8 cellular contexts compared by ENCODE assay signal in the genomic region with DNA sequence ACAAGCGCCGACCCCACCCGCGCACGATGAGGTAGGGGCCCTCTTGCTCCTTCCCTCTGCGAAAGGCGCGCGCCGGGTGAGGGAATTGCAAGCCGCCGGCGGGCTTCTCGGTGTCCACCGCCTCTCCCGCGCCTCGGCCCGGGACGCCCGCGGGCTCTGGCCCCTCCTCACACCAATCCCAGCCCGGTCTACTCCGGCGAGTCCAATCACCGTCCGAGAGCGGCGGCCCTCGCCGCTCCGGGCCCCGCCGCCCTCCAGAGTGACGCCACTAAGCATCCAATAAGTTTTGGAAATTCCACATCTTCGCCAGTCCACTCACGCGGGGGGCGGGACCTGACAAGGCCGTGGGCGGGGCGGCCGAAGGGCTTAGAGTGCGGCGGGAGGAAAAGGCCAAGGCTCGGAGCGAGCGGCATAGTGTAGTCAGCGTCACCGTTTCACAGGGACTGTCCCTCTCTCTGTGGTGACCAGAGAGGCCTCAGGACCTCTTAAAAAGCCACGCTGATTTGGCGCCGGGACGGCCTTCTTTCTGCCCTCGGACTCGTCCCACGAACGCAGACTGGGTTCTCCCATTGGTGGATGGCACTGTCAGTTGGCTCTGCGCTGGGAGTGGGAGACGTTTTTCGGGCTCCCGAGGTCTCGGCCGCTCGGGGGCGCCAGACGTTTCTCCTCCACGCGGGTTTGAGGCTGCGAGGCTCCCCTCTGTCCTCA. TPM values are rescaled to one million over a fixed set of nuclear protein-coding genes. Genes with fewer than 3 reads are reported as not detected.
DNase-seq lines count a peak whose midpoint lies in the region; ATAC-seq and TF ChIP-seq lines count a peak whose summit lies in the region.

A gene with protein sequence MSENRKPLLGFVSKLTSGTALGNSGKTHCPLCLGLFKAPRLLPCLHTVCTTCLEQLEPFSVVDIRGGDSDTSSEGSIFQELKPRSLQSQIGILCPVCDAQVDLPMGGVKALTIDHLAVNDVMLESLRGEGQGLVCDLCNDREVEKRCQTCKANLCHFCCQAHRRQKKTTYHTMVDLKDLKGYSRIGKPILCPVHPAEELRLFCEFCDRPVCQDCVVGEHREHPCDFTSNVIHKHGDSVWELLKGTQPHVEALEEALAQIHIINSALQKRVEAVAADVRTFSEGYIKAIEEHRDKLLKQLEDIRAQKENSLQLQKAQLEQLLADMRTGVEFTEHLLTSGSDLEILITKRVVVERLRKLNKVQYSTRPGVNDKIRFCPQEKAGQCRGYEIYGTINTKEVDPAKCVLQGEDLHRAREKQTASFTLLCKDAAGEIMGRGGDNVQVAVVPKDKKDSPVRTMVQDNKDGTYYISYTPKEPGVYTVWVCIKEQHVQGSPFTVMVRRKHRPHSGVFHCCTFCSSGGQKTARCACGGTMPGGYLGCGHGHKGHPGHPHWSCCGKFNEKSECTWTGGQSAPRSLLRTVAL (minus strand): TSS at position 161 of the 708 bp plus-strand sequence. CDS start 548 bp downstream, outside the sequence.

- H2AFZ ChIP-seq in OCI-LY7 (ENCODE audit: low read length) = no peak within 1 kb of the TSS

- H3K79me2 ChIP-seq in OCI-LY7 (ENCODE audit: insufficient read depth, low read depth, low read length) = no peaks in the 10 kb centered on the region

- CTCF ChIA-PET in OCI-LY7 (lab: Charles Lee; ENCODE audit: unreplicated experiment) = interaction anchor here (0.6 kb wide), 1 partner anchor 10 kb away, joined by 3 read pairs; no protein-coding TSS in a partner anchor

- intact Hi-C loops in OCI-LY7 (cut with micrococcal nuclease; ENCODE audit: unreplicated experiment) = no loop called here

- H3K4me1 ChIP-seq in HUES6 (ENCODE audit: control insufficient read depth, insufficient read depth, low read length) (peaks cover 6% of the 10 kb centered on the region; the same call in 1 of the 2 replicates), OCI-LY7 (ENCODE audit: insufficient read depth, low read length, poor library complexity, severe bottlenecking) (no peaks in the 10 kb centered on the region)

- H3K9me2 ChIP-seq in OCI-LY7 (ENCODE audit: insufficient read depth, low read length) = no peaks in the 10 kb centered on the region

- peak within 1 kb of the TSS; percentile 67 for H3K27ac ChIP-seq in HUES6 (ENCODE audit: low read depth, low read length)
- H3K27ac ChIP-seq in OCI-LY7 (ENCODE audit: low read depth, low read length, poor library complexity, severe bottlenecking) = no peak within 1 kb of the TSS

- peaks cover 16% of the 10 kb centered on the region for H3K36me3 ChIP-seq in HUES6 (ENCODE audit: control insufficient read depth, insufficient read depth, low read length)
- H3K36me3 ChIP-seq in OCI-LY7 (ENCODE audit: insufficient read depth, low read length) = no peaks in the 10 kb centered on the region

- peak within 1 kb of the TSS; percentile 2; the same call in 1 of the 2 replicates for H3K4me2 ChIP-seq in OCI-LY7 (ENCODE audit: low read length)

- H3K9me3 ChIP-seq in HUES6 (ENCODE audit: control insufficient read depth, insufficient read depth, low read depth, low read length) (no peaks in the 10 kb centered on the region), OCI-LY7 (ENCODE audit: low read length) (no peaks in the 10 kb centered on the region)

- peak within 1 kb of the TSS; percentile 94 for H3K9ac ChIP-seq in HUES6 (ENCODE audit: low read length)

- H3K27me3 ChIP-seq in HUES6 (ENCODE audit: control insufficient read depth, insufficient read depth, low read length) = no peaks in the 10 kb centered on the region

- no peaks in the 10 kb centered on the region for H4K20me1 ChIP-seq in OCI-LY7 (ENCODE audit: insufficient read depth, low read length)

- BruUV-seq in OCI-LY7 (replicated peaks; lab: Mats Ljungman, UMichigan) = no TSS peak

- TF ChIP-seq CTCF in OCI-LY7 (conservative IDR thresholded peaks at IDR 0.05; ENCODE audit: low read length) (peak; percentile 49), epithelial cell of proximal tubule (conservative IDR thresholded peaks at IDR 0.05; ENCODE audit: low read depth, low read length) (peak; percentile 87)

- ATAC-seq in GM21447 (IDR thresholded peaks at IDR 0.05; ENCODE audit: unreplicated experiment) = peak; percentile 92

- peak; percentile 98 for DNase-seq in DMS 273 (lab: John Stamatoyannopoulos, UW; ENCODE audit: unreplicated experiment)
- DNase-seq in OCI-LY7 (ENCODE audit: low spot score) = no peak
- peak; percentile 79 for DNase-seq in activated T-cell treated with anti-CD3 and anti-CD28 coated beads for 48 hours (ENCODE audit: low read depth)
- peak; percentile 68 for DNase-seq in epithelial cell of proximal tubule (ENCODE audit: low read depth)
- DNase-seq in mucosa of gallbladder (ENCODE audit: low spot score) = peak; percentile 96
- peak; percentile 72 for DNase-seq in stimulated activated CD8-positive, alpha-beta memory T cell treated with anti-CD3 and anti-CD28 coated beads, Interleukin-4, amount 100 ng/mL, for 24 hours (ENCODE audit: low read depth)

- peak within 1 kb of the TSS; percentile 76 for H3K4me3 ChIP-seq in HUES6 (ENCODE audit: low read depth, low read length)
- no peak within 1 kb of the TSS for H3K4me3 ChIP-seq in OCI-LY7 (ENCODE audit: low read depth, low read length, poor library complexity, severe bottlenecking)
- H3K4me3 ChIP-seq in epithelial cell of proximal tubule (ENCODE audit: low read depth, low read length) = peak within 1 kb of the TSS; percentile 92

- POLR2A ChIA-PET in OCI-LY7 (lab: Charles Lee) = no interaction called here

RNA-seq across cellular contexts. Expression of the gene that starts here (rescaled TPM):
- not detected in 2 replicates for total RNA-seq in OCI-LY7 (2014; rRNA removed; shearing (Covaris generic))
- total RNA-seq in OCI-LY7 (2022) = not detected in 2 replicates
- total RNA-seq in epithelial cell of proximal tubule = 5.1 and 8.2 TPM in 2 replicates
- total RNA-seq in mucosa of gallbladder = 7.2 TPM
